Comparison of ENCODE assay signal across 11 cellular contexts in the genomic region with DNA sequence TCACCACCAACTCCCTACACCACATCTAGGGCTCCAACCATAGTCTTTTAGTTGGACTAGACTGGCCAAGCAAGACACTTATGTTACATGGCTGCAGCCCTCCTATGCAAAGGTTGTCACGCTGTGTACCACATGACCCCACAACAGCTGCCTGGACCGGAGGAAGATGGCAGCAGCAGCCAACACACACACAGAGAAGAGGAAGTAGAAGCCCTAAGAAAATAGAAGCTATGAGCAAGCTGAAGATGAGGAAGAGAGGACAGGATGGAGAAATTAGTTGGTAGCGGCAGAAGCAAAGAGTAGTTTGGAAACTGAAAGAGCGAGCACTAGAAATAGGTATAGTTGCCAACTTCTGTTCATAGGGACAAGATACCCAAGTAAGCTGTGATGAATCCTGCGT.
A peak's percentile ranks its signal among the peaks of the same experiment; 100 is the strongest.
DNase-seq lines count a peak whose midpoint lies in the region; ATAC-seq, FAIRE-seq and TF ChIP-seq lines count a peak whose summit lies in the region.
"Had no signal": no experiment of that assay in that cellular context is flagged by ENCODE, and none has a peak within 500 bp of the region (broad histone marks: within the 10 kb centered on the region; RNA-seq: fewer than 3 reads in every experiment).

No MANE protein-coding gene starts in this region.

- H3K4me3 Mint-ChIP-seq in activated CD8-positive, alpha-beta T cell treated with anti-CD3 and anti-CD28 coated beads, Interleukin-2, amount 10 ng/mL, durations not matched to agents 7 days and 5 days, result no peak overlapping the region
- H3K4me3 Mint-ChIP-seq in activated CD4-positive, alpha-beta memory T cell treated with anti-CD3 and anti-CD28 coated beads for 36 hours, result no peak overlapping the region

- DNase-seq in GM12891 (ENCODE audit: insufficient read length, low spot score), result no peak
- no peak for DNase-seq in COR-L47 (lab: John Stamatoyannopoulos, UW)
- DNase-seq in activated CD8-positive, alpha-beta T cell treated with anti-CD3 and anti-CD28 coated beads, Interleukin-2, amount 10 ng/mL, durations not matched to agents 7 days and 5 days, result no peak
- DNase-seq in activated CD4-positive, alpha-beta memory T cell treated with anti-CD3 and anti-CD28 coated beads for 36 hours, result no peak
- no peak for DNase-seq in urothelium cell line (ENCODE audit: low spot score)
- DNase-seq: NCI-H226 had no signal

- CTCF ChIA-PET in activated CD8-positive, alpha-beta T cell treated with anti-CD3 and anti-CD28 coated beads, Interleukin-2, amount 10 ng/mL, durations not matched to agents 7 days and 5 days (lab: Charles Lee), result no interaction called here
- CTCF ChIA-PET in activated CD4-positive, alpha-beta memory T cell treated with anti-CD3 and anti-CD28 coated beads for 36 hours (lab: Charles Lee), result no interaction called here

- H3K4me1 Mint-ChIP-seq in activated CD8-positive, alpha-beta T cell treated with anti-CD3 and anti-CD28 coated beads, Interleukin-2, amount 10 ng/mL, durations not matched to agents 7 days and 5 days (ENCODE audit: low read depth), result no peaks in the 10 kb centered on the region
- no peaks in the 10 kb centered on the region for H3K4me1 Mint-ChIP-seq in activated CD4-positive, alpha-beta memory T cell treated with anti-CD3 and anti-CD28 coated beads for 36 hours (ENCODE audit: low read depth)

- no peak overlapping the region for H3K27ac Mint-ChIP-seq in activated CD8-positive, alpha-beta T cell treated with anti-CD3 and anti-CD28 coated beads, Interleukin-2, amount 10 ng/mL, durations not matched to agents 7 days and 5 days
- H3K27ac Mint-ChIP-seq in activated CD4-positive, alpha-beta memory T cell treated with anti-CD3 and anti-CD28 coated beads for 36 hours, result no peak overlapping the region

- H3K27me3 Mint-ChIP-seq in activated CD8-positive, alpha-beta T cell treated with anti-CD3 and anti-CD28 coated beads, Interleukin-2, amount 10 ng/mL, durations not matched to agents 7 days and 5 days (ENCODE audit: low read depth), result peaks cover 4% of the 10 kb centered on the region
- H3K27me3 Mint-ChIP-seq in activated CD4-positive, alpha-beta memory T cell treated with anti-CD3 and anti-CD28 coated beads for 36 hours, result peaks cover 14% of the 10 kb centered on the region

- ATAC-seq in GM21367 (IDR thresholded peaks at IDR 0.05; ENCODE audit: unreplicated experiment) (peak; percentile 78), HG03139 (IDR thresholded peaks at IDR 0.05; ENCODE audit: unreplicated experiment) (peak; percentile 83)
- ATAC-seq in activated CD8-positive, alpha-beta T cell treated with anti-CD3 and anti-CD28 coated beads, Interleukin-2, amount 10 ng/mL, durations not matched to agents 7 days and 5 days, result no peak
- ATAC-seq: HCT116 had no signal

- peak; percentile 89 for FAIRE-seq in GM12891 (lab: Jason Lieb, UNC)
- FAIRE-seq in urothelium cell line (lab: Jason Lieb, UNC), result no peak
- FAIRE-seq: colon had no signal

- POLR2A ChIA-PET in activated CD8-positive, alpha-beta T cell treated with anti-CD3 and anti-CD28 coated beads, Interleukin-2, amount 10 ng/mL, durations not matched to agents 7 days and 5 days (lab: Charles Lee), result no interaction called here
- POLR2A ChIA-PET in activated CD4-positive, alpha-beta memory T cell treated with anti-CD3 and anti-CD28 coated beads for 36 hours (lab: Charles Lee), result no interaction called here

- intact Hi-C loops in activated CD4-positive, alpha-beta memory T cell treated with anti-CD3 and anti-CD28 coated beads for 36 hours (cut with micrococcal nuclease), result no loop called here

- H3K9me3 Mint-ChIP-seq in activated CD8-positive, alpha-beta T cell treated with anti-CD3 and anti-CD28 coated beads, Interleukin-2, amount 10 ng/mL, durations not matched to agents 7 days and 5 days (ENCODE audit: insufficient read depth), result no peaks in the 10 kb centered on the region
- H3K9me3 Mint-ChIP-seq in activated CD4-positive, alpha-beta memory T cell treated with anti-CD3 and anti-CD28 coated beads for 36 hours, result no peaks in the 10 kb centered on the region

- TF ChIP-seq POLR2A in GM12891 (IDR thresholded peaks at IDR 0.05; ENCODE audit: low read depth, low read length) (no peak), Raji (IDR thresholded peaks at IDR 0.05; ENCODE audit: insufficient read depth, low read depth, low read length) (peak; percentile 43; the same call in 1 of the 2 replicates)

- no peaks in the 10 kb centered on the region for H3K36me3 Mint-ChIP-seq in activated CD8-positive, alpha-beta T cell treated with anti-CD3 and anti-CD28 coated beads, Interleukin-2, amount 10 ng/mL, durations not matched to agents 7 days and 5 days (ENCODE audit: low read depth)
- H3K36me3 Mint-ChIP-seq in activated CD4-positive, alpha-beta memory T cell treated with anti-CD3 and anti-CD28 coated beads for 36 hours, result no peaks in the 10 kb centered on the region

TF ChIP-seq in GM12891, 5 proteins besides CTCF, POLR2A, EP300 and RAD21:
- TF ChIP-seq PAX5 (IDR thresholded peaks at IDR 0.05; ENCODE audit: insufficient read depth, low read length, severe bottlenecking) (no peak), SPI1 (IDR thresholded peaks at IDR 0.05; ENCODE audit: low read depth, low read length) (0 out of 2 replicates have a peak, but pooled peaks have one; percentile 31), TAF1 (IDR thresholded peaks at IDR 0.05; ENCODE audit: low read depth, low read length) (no peak), POLR2AphosphoS5 (IDR thresholded peaks at IDR 0.05; ENCODE audit: low read depth, low read length) (no peak)
